ENCODE assay signal across 11 cellular contexts in the genomic region with DNA sequence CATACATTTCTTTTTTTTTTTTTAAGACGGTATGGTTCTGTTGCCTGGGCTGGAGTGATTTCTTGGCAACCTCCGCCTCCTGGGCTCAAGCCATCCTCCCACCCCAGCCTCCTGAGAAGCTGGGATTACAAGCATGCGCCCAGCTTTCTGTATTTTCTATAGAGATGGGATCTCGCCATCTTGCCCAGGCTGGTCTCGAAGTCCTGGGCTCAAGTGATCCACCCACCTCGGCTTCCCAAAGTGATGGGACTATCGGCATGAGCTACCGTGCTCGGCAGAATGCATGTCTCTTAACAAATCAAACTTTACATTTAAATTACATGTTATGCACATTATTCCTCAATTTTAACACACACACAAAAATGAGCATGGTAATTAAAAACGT. TPM values are rescaled to one million over a fixed set of nuclear protein-coding genes. Genes with fewer than 3 reads are reported as not detected.
DNase-seq lines count a peak whose midpoint lies in the region; ATAC-seq and TF ChIP-seq lines count a peak whose summit lies in the region.
"Had no signal": no experiment of that assay in that cellular context is flagged by ENCODE, and none has a peak within 500 bp of the region (broad histone marks: within the 10 kb centered on the region; RNA-seq: fewer than 3 reads in every experiment).

No MANE protein-coding gene starts in this region.

- H3K9me3 Mint-ChIP-seq in endothelial cell (ENCODE audit: unreplicated experiment) (no peaks in the 10 kb centered on the region), progenitor cell of endocrine pancreas (ENCODE audit: low read depth) (no peaks in the 10 kb centered on the region)

- H3K36me3 Mint-ChIP-seq in endothelial cell (ENCODE audit: low read depth, unreplicated experiment) (no peaks in the 10 kb centered on the region), progenitor cell of endocrine pancreas (ENCODE audit: insufficient read depth) (peaks cover 14% of the 10 kb centered on the region)

- 51 to 55% methylated on average over 10 of the region's 10 CpGs for WGBS in GM23248 (ENCODE audit: low coverage in 1 of 2, low lambda C conversion rate in 2 of 2, missing lambda C conversion rate in 2 of 2), 2 experiments

- DNase-seq in GM23248 (no peak), PC-3 (no peak), endothelial cell (ENCODE audit: low spot score) (no peak), progenitor cell of endocrine pancreas (ENCODE audit: low spot score, unreplicated experiment) (no peak), HK-2 (ENCODE audit: unreplicated experiment) (no peak), SK-N-DZ (ENCODE audit: low spot score) (no peak)
- DNase-seq: kidney glomerular epithelial cell; stimulated activated CD4-positive, alpha-beta T cell treated with anti-CD3 and anti-CD28 coated beads, Interleukin-4, amount 100 ng/mL, for 4 hours; SW 1271 had no signal

- intact Hi-C loops in PC-3 (cut with micrococcal nuclease), result no loop called here

- H3K27me3 ChIP-seq in GM23248 (replicated peaks; ENCODE audit: insufficient read depth) (no peaks in the 10 kb centered on the region), PC-3 (ENCODE audit: low read length) (no peaks in the 10 kb centered on the region)

- H3K4me2 ChIP-seq in GM23248 (ENCODE audit: unreplicated experiment) (peak overlapping the region; percentile 100), PC-3 (ENCODE audit: low read length) (peak overlapping the region; percentile 88)

- H3K27me3 Mint-ChIP-seq in endothelial cell (ENCODE audit: unreplicated experiment) (peaks cover 10% of the 10 kb centered on the region), progenitor cell of endocrine pancreas (no peaks in the 10 kb centered on the region)

- H3K36me3 ChIP-seq in GM23248 (ENCODE audit: low read depth) (0 out of 2 replicates have a peak, but pooled peaks cover 2% of the 10 kb centered on the region), PC-3 (ENCODE audit: low read depth, low read length) (peaks cover 7% of the 10 kb centered on the region; the same call in 1 of the 2 replicates)

- peak overlapping the region; percentile 90 for H3K9ac ChIP-seq in GM23248
- H3K9ac ChIP-seq in PC-3 (ENCODE audit: low read length), result peak overlapping the region; percentile 83; the same call in 1 of the 2 replicates

- H2AFZ ChIP-seq in GM23248, result peak overlapping the region; percentile 84
- no peak overlapping the region for H2AFZ ChIP-seq in PC-3 (ENCODE audit: low read length)

- peak overlapping the region; percentile 94 for H3K4me3 Mint-ChIP-seq in endothelial cell (ENCODE audit: unreplicated experiment)
- H3K4me3 Mint-ChIP-seq in progenitor cell of endocrine pancreas (ENCODE audit: low read depth), result peak overlapping the region; percentile 92

- H3K9me3 ChIP-seq in GM23248 (ENCODE audit: low read depth) (no peaks in the 10 kb centered on the region), PC-3 (ENCODE audit: low read length) (no peaks in the 10 kb centered on the region)

- H3K4me1 ChIP-seq in GM23248 (ENCODE audit: insufficient read depth) (peaks cover 9% of the 10 kb centered on the region), PC-3 (ENCODE audit: insufficient read depth, low read length) (peaks cover 15% of the 10 kb centered on the region; the same call in 1 of the 2 replicates)

- H3K9me2 ChIP-seq in GM23248 (ENCODE audit: insufficient read depth) (no peaks in the 10 kb centered on the region), PC-3 (replicated peaks; ENCODE audit: low read length) (no peaks in the 10 kb centered on the region)

- H3K27ac Mint-ChIP-seq in endothelial cell (ENCODE audit: unreplicated experiment) (no peak overlapping the region), progenitor cell of endocrine pancreas (no peak overlapping the region)

- TF ChIP-seq CTCF in PC-3 (conservative IDR thresholded peaks at IDR 0.05; ENCODE audit: low read depth, low read length) (no peak), endothelial cell (IDR thresholded peaks at IDR 0.05; ENCODE audit: unreplicated experiment) (no peak), progenitor cell of endocrine pancreas (IDR thresholded peaks at IDR 0.05; ENCODE audit: unreplicated experiment) (no peak)

- in situ Hi-C loops in GM23248 (cut with MboI), result no loop called here

- BruUV-seq in PC-3 (replicated peaks; lab: Mats Ljungman, UMichigan), result TSS peak; percentile 57

- peaks cover 62% of the 10 kb centered on the region for H3K79me2 ChIP-seq in GM23248 (ENCODE audit: insufficient read depth)
- peaks cover 60% of the 10 kb centered on the region for H3K79me2 ChIP-seq in PC-3 (ENCODE audit: low read length)

- POLR2A ChIA-PET in PC-3 (lab: Charles Lee; ENCODE audit: unreplicated experiment), result no interaction called here

- H3K27ac ChIP-seq in GM23248, result peak overlapping the region; percentile 62
- H3K27ac ChIP-seq in PC-3 (ENCODE audit: low read length), result no peak overlapping the region

- no peak for ATAC-seq in PC-3
- ATAC-seq in GM18867 (IDR thresholded peaks at IDR 0.05; ENCODE audit: unreplicated experiment), result no peak
- no peak for ATAC-seq in GM19463 (IDR thresholded peaks at IDR 0.05; ENCODE audit: unreplicated experiment)

- H4K20me1 ChIP-seq in GM23248 (ENCODE audit: insufficient read depth) (no peaks in the 10 kb centered on the region), PC-3 (ENCODE audit: low read length) (no peaks in the 10 kb centered on the region)

- H3F3A ChIP-seq in GM23248 (ENCODE audit: insufficient read depth), result no peaks in the 10 kb centered on the region
- H3F3A ChIP-seq in PC-3 (ENCODE audit: low read length, unreplicated experiment), result no peaks in the 10 kb centered on the region

- H3K4me3 ChIP-seq in GM23248 (peak overlapping the region; percentile 100), PC-3 (ENCODE audit: low read length) (peak overlapping the region; percentile 99)

- CTCF ChIA-PET in PC-3 (lab: Charles Lee), result no interaction called here

- no peaks in the 10 kb centered on the region for H3K4me1 Mint-ChIP-seq in endothelial cell (ENCODE audit: unreplicated experiment)
- H3K4me1 Mint-ChIP-seq in progenitor cell of endocrine pancreas (ENCODE audit: low read depth), result peaks cover 1% of the 10 kb centered on the region

RNA-seq across cellular contexts. Expression of a gene that starts 1.2 kb away (rescaled TPM):
- total RNA-seq in GM23248 (2014; rRNA removed; shearing (Covaris generic)), result 18.3 and 92.4 TPM in 2 replicates
- 466 and 474 TPM in 2 replicates for polyA plus RNA-seq in GM23248 (2016; fragmentation: Nextera tagmentation; extraction: Ambion mirVana)
- total RNA-seq in PC-3 (2014; rRNA removed), result 380 and 481 TPM in 2 replicates
- total RNA-seq in endothelial cell (ENCODE audit: unreplicated experiment), result 278 TPM
- 346 and 347 TPM in 2 replicates for total RNA-seq in progenitor cell of endocrine pancreas
- polyA plus RNA-seq in SK-N-DZ (2014; cell fraction: cytosol; rRNA removed), result 38.2 and 54.5 TPM in 2 replicates
- polyA plus RNA-seq in SK-N-DZ (2014; cell fraction: nucleus; rRNA removed), result 66.8 and 68.6 TPM in 2 replicates

RNA-seq across cellular contexts. Expression of a gene that starts 1.9 kb away (rescaled TPM):
- 0.25 and 2.3 TPM in 2 replicates for total RNA-seq in GM23248 (2014; rRNA removed; shearing (Covaris generic))
- polyA plus RNA-seq in GM23248 (2016; fragmentation: Nextera tagmentation; extraction: Ambion mirVana), result 0.70 and 0.95 TPM in 2 replicates
- total RNA-seq in PC-3 (2014; rRNA removed), result 4.5 and 4.9 TPM in 2 replicates
- total RNA-seq in endothelial cell (ENCODE audit: unreplicated experiment), result 2.7 TPM
- 2.7 and 3.3 TPM in 2 replicates for total RNA-seq in progenitor cell of endocrine pancreas
- polyA plus RNA-seq in SK-N-DZ (2014; cell fraction: cytosol; rRNA removed), result 3.9 and 5.5 TPM in 2 replicates
- 1.3 and 5.3 TPM in 2 replicates for polyA plus RNA-seq in SK-N-DZ (2014; cell fraction: nucleus; rRNA removed)

RNA-seq across cellular contexts. Expression of a gene that starts 11.5 kb away (rescaled TPM):
- 0.25 TPM in 1 of 2 replicates, not detected in the other for total RNA-seq in GM23248 (2014; rRNA removed; shearing (Covaris generic))
- polyA plus RNA-seq in GM23248 (2016; fragmentation: Nextera tagmentation; extraction: Ambion mirVana), result 1.3 and 2.4 TPM in 2 replicates
- total RNA-seq in PC-3 (2014; rRNA removed) (6.5 and 8.1 TPM in 2 replicates), endothelial cell (ENCODE audit: unreplicated experiment) (5.2 TPM), progenitor cell of endocrine pancreas (22.6 and 27.6 TPM in 2 replicates)
- 1.3 and 2.1 TPM in 2 replicates for polyA plus RNA-seq in SK-N-DZ (2014; cell fraction: cytosol; rRNA removed)
- 8.0 and 27.0 TPM in 2 replicates for polyA plus RNA-seq in SK-N-DZ (2014; cell fraction: nucleus; rRNA removed)

RNA-seq across cellular contexts. Expression of a gene that starts 20.8 kb away (rescaled TPM):
- 0.11 and 0.25 TPM in 2 replicates for total RNA-seq in GM23248 (2014; rRNA removed; shearing (Covaris generic))
- 0.48 and 0.62 TPM in 2 replicates for polyA plus RNA-seq in GM23248 (2016; fragmentation: Nextera tagmentation; extraction: Ambion mirVana)
- 2.0 and 2.5 TPM in 2 replicates for total RNA-seq in PC-3 (2014; rRNA removed)
- 0.23 TPM for total RNA-seq in endothelial cell (ENCODE audit: unreplicated experiment)
- total RNA-seq in progenitor cell of endocrine pancreas, result 2.4 and 2.6 TPM in 2 replicates
- 1.1 and 1.8 TPM in 2 replicates for polyA plus RNA-seq in SK-N-DZ (2014; cell fraction: cytosol; rRNA removed)
- 2.3 and 3.6 TPM in 2 replicates for polyA plus RNA-seq in SK-N-DZ (2014; cell fraction: nucleus; rRNA removed)
